In the genomic region with DNA sequence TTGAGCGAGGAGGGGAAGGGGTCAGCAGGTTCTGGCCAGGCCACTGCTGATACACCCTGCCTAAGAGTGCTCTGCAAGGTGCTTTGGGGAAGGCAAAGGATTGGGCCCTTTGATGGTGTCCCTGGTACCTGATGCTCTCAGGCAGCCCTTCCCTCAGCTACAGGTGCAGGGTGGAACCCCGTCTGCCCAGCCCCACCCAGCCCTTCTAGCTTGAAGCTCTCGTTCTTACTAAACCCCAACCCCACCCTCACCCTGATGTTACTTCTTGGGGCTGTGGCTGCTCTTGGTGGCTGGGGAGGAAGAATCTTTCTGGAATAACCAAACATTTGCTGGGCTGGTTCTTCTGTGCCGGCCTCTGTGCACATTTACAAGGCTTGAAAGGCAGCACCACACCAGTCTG, we compare ENCODE assay signal across 11 cellular contexts. TPM values are rescaled to one million over a fixed set of nuclear protein-coding genes. Genes with fewer than 3 reads are reported as not detected.
DNase-seq lines count a peak whose midpoint lies in the region; ATAC-seq, FAIRE-seq and TF ChIP-seq lines count a peak whose summit lies in the region.
"Had no signal": no experiment of that assay in that cellular context is flagged by ENCODE, and none has a peak within 500 bp of the region (broad histone marks: within the 10 kb centered on the region; RNA-seq: fewer than 3 reads in every experiment).

No MANE protein-coding gene starts in this region.

- H3K27me3 ChIP-seq in SU-DHL-6 (ENCODE audit: low read length), result no peaks in the 10 kb centered on the region
- H3K27me3 ChIP-seq in endothelial cell of umbilical vein (ENCODE audit: control insufficient read depth in 2 of 2, insufficient read depth in 2 of 2, low read length in 2 of 2), result no peaks in the 10 kb centered on the region
- H3K27me3 ChIP-seq in psoas muscle (ENCODE audit: insufficient read depth in 3 of 3, low read length in 2 of 3), result no peaks in the 10 kb centered on the region
- H3K27me3 ChIP-seq: brain microvascular endothelial cell had no signal

- H3K27ac ChIP-seq in SU-DHL-6 (ENCODE audit: low read depth, low read length), result peak overlapping the region; percentile 66
- H3K27ac ChIP-seq in endothelial cell of umbilical vein (ENCODE audit: insufficient read depth, low read depth, low read length), result peak overlapping the region; percentile 97
- peak overlapping the region; percentile 74 for H3K27ac ChIP-seq in psoas muscle
- H3K27ac ChIP-seq: SK-N-MC had no signal

- TF ChIP-seq POLR2A in endothelial cell of umbilical vein (IDR thresholded peaks at IDR 0.05; ENCODE audit: low read depth, low read length), result no peak

- TF ChIP-seq CTCF in SU-DHL-6 (IDR thresholded peaks at IDR 0.05; ENCODE audit: insufficient read depth, low read length, poor library complexity, severe bottlenecking) (no peak), endothelial cell of umbilical vein (IDR thresholded peaks at IDR 0.05; ENCODE audit: extremely low read depth in 1 of 2, insufficient read depth in 1 of 2, low read depth in 1 of 2, low read length in 2 of 2) (no peak), psoas muscle (IDR thresholded peaks at IDR 0.05) (no peak)

- H4K20me1 ChIP-seq in SU-DHL-6 (ENCODE audit: low read depth, low read length) (no peaks in the 10 kb centered on the region), endothelial cell of umbilical vein (replicated peaks; ENCODE audit: control insufficient read depth, extremely low read depth, insufficient read depth, low read length) (no peaks in the 10 kb centered on the region)

- H3K36me3 ChIP-seq in SU-DHL-6 (ENCODE audit: low read length), result no peaks in the 10 kb centered on the region
- peaks cover 6 to 22% of the 10 kb centered on the region in 2 experiments for H3K36me3 ChIP-seq in endothelial cell of umbilical vein (ENCODE audit: control insufficient read depth in 2 of 2, extremely low read depth in 1 of 2, insufficient read depth in 2 of 2, low read length in 2 of 2)
- H3K36me3 ChIP-seq in psoas muscle (ENCODE audit: insufficient read depth in 1 of 2, low read depth in 1 of 2), result no peaks in the 10 kb centered on the region

- H2AFZ ChIP-seq in SU-DHL-6 (ENCODE audit: low read depth, low read length, severe bottlenecking), result no peak overlapping the region
- H2AFZ ChIP-seq in endothelial cell of umbilical vein (ENCODE audit: low read depth, low read length), result no peak overlapping the region

- peak overlapping the region; percentile 14; the same call in 1 of the 2 replicates for H3K9ac ChIP-seq in SU-DHL-6 (ENCODE audit: low read length)
- H3K9ac ChIP-seq in endothelial cell of umbilical vein (replicated peaks; ENCODE audit: extremely low read depth, insufficient read depth, low read length), result peak overlapping the region; percentile 30

- no peak overlapping the region for H3K4me3 ChIP-seq in SU-DHL-6 (ENCODE audit: insufficient read depth, low read length, poor library complexity, severe bottlenecking)
- H3K4me3 ChIP-seq in endothelial cell of umbilical vein (replicated peaks in 1 of 3; ENCODE audit: insufficient read depth in 1 of 3, low read depth in 1 of 3, low read length in 3 of 3), result peak overlapping the region in 1 of 3 experiments; percentile 11
- H3K4me3 ChIP-seq in psoas muscle, result peak overlapping the region; percentile 29
- H3K4me3 ChIP-seq: SK-N-MC had no signal

- BruUV-seq in endothelial cell of umbilical vein (replicated peaks; lab: Mats Ljungman, UMichigan), result no TSS peak

- ATAC-seq in psoas muscle, result no peak
- no peak for ATAC-seq in HG02588 (IDR thresholded peaks at IDR 0.05; ENCODE audit: unreplicated experiment)

- intact Hi-C loops in endothelial cell of umbilical vein (cut with micrococcal nuclease) (loop anchor here (2.0 kb wide), 1 partner anchor 56 kb away; the partner anchor contains the start of genes HYAL3 and NAA80), psoas muscle (cut with DNase I) (no loop called here)

- no peaks in the 10 kb centered on the region for H3K9me1 ChIP-seq in endothelial cell of umbilical vein (replicated peaks; ENCODE audit: control insufficient read depth, extremely low read depth, insufficient read depth, low read length)

- no peaks in the 10 kb centered on the region for H3K9me2 ChIP-seq in SU-DHL-6 (replicated peaks; ENCODE audit: insufficient read depth, low read length)

- peak; percentile 11 for DNase-seq in GDM1 (lab: John Stamatoyannopoulos, UW)
- no peak for DNase-seq in endothelial cell of umbilical vein (ENCODE audit: low read depth, low spot score)
- no peak for DNase-seq in psoas muscle
- DNase-seq in RCC 7860 (ENCODE audit: low spot score), result no peak
- no peak for DNase-seq in stimulated activated CD4-positive, alpha-beta T cell treated with anti-CD3 and anti-CD28 coated beads, Interleukin-2, amount 100 ng/mL, for 24 hours
- no peak for DNase-seq in DMS53 (lab: John Stamatoyannopoulos, UW)
- DNase-seq: brain microvascular endothelial cell, MM.1S had no signal

- H3K9me3 ChIP-seq in SU-DHL-6 (ENCODE audit: insufficient read depth, low read length) (no peaks in the 10 kb centered on the region), endothelial cell of umbilical vein (replicated peaks; ENCODE audit: control insufficient read depth, insufficient read depth, low read length) (no peaks in the 10 kb centered on the region), psoas muscle (no peaks in the 10 kb centered on the region)

- CTCF ChIA-PET in endothelial cell of umbilical vein (lab: Charles Lee), result interaction anchor here (0.6 to 5.6 kb wide), 10 partner anchors 9 to 105 kb away, joined by 3 to 54 read pairs (median 4); no protein-coding TSS in a partner anchor

- H3K79me2 ChIP-seq in SU-DHL-6 (ENCODE audit: insufficient read depth, low read length) (peaks cover 77% of the 10 kb centered on the region), endothelial cell of umbilical vein (ENCODE audit: control insufficient read depth, insufficient read depth, low read length) (peaks cover 92% of the 10 kb centered on the region)

- H3K4me1 ChIP-seq in endothelial cell of umbilical vein (ENCODE audit: control insufficient read depth, extremely low read depth, insufficient read depth, low read length) (peaks cover 88% of the 10 kb centered on the region), psoas muscle (peaks cover 43% of the 10 kb centered on the region)

- peaks cover 10% of the 10 kb centered on the region for H3F3A ChIP-seq in SU-DHL-6 (ENCODE audit: insufficient read depth)

- WGBS in psoas muscle, 3 donors, result 61 to 67% (median 67%) methylated on average over 4 of the region's 4 CpGs

- H3K4me2 ChIP-seq in SU-DHL-6 (ENCODE audit: low read depth, low read length, poor library complexity, severe bottlenecking), result peak overlapping the region; percentile 20
- H3K4me2 ChIP-seq in endothelial cell of umbilical vein (ENCODE audit: insufficient read depth, low read length), result peak overlapping the region; percentile 47

- POLR2A ChIA-PET in endothelial cell of umbilical vein (lab: Charles Lee), result interaction anchor here (1.3 to 1.5 kb wide), 2 partner anchors 9 to 18 kb away, joined by 4 to 11 read pairs; no protein-coding TSS in a partner anchor

- FAIRE-seq in endothelial cell of umbilical vein (lab: Jason Lieb, UNC) (peak; percentile 12), RCC 7860 (lab: Jason Lieb, UNC) (no peak)

- dilution Hi-C loops in endothelial cell of umbilical vein (cut with MboI; ENCODE audit: extremely low pct_ligation_motif_present, low sequenced_read_pairs), result loop anchor here (5.0 kb wide), 1 partner anchor 60 kb away; no protein-coding TSS in a partner anchor

RNA-seq across cellular contexts. Expression of gene GNAI2, which starts 6.4 kb away (rescaled TPM):
- total RNA-seq in endothelial cell of umbilical vein (767 and 773 TPM in 2 replicates), psoas muscle (10 to 100 TPM; 55.5 to 93.9 (median 74.8) TPM)
- polyA plus RNA-seq in endothelial cell of umbilical vein (1,875 and 2,290 TPM in 2 replicates), psoas muscle (10 to 100 TPM; 39.4 to 57.6 (median 50.7) TPM)
- polyA plus RNA-seq in endothelial cell of umbilical vein (2011; cell fraction: cytosol; rRNA removed), result 1,268 and 1,476 TPM in 2 replicates
- polyA plus RNA-seq in endothelial cell of umbilical vein (2011; cell fraction: nucleus; rRNA removed), result 620 and 630 TPM in 2 replicates
- 588 and 714 TPM in 2 replicates for polyA plus RNA-seq in endothelial cell of umbilical vein (2012)
- 1,411 and 1,486 TPM in 2 replicates for polyA minus RNA-seq in endothelial cell of umbilical vein
- 67.6 TPM for polyA minus RNA-seq in endothelial cell of umbilical vein (2011; cell fraction: cytosol; rRNA and poly(A)+ RNA removed)
- 157 and 164 TPM in 2 replicates for polyA minus RNA-seq in endothelial cell of umbilical vein (2011; cell fraction: nucleus; rRNA and poly(A)+ RNA removed)

RNA-seq across cellular contexts. Expression of gene SEMA3B, which starts 26.6 kb away (rescaled TPM):
- total RNA-seq in endothelial cell of umbilical vein, result 0.97 and 1.5 TPM in 2 replicates
- polyA plus RNA-seq in endothelial cell of umbilical vein, result 1.2 and 1.4 TPM in 2 replicates
- 0.35 and 0.69 TPM in 2 replicates for polyA plus RNA-seq in endothelial cell of umbilical vein (2011; cell fraction: cytosol; rRNA removed)
- 8.0 and 8.3 TPM in 2 replicates for polyA plus RNA-seq in endothelial cell of umbilical vein (2011; cell fraction: nucleus; rRNA removed)
- polyA plus RNA-seq in endothelial cell of umbilical vein (2012), result 0.68 and 0.94 TPM in 2 replicates
- 0.66 and 1.4 TPM in 2 replicates for polyA minus RNA-seq in endothelial cell of umbilical vein
- polyA minus RNA-seq in endothelial cell of umbilical vein (2011; cell fraction: cytosol; rRNA and poly(A)+ RNA removed), result 58.9 TPM
- polyA minus RNA-seq in endothelial cell of umbilical vein (2011; cell fraction: nucleus; rRNA and poly(A)+ RNA removed), result 2.1 and 3.9 TPM in 2 replicates
- total RNA-seq in psoas muscle, result 1 to 10 TPM; 3.1 to 6.8 (median 4.3) TPM
- 1 to 10 TPM; 2.1 to 3.4 (median 2.2) TPM for polyA plus RNA-seq in psoas muscle

RNA-seq across cellular contexts. Expression of gene LSMEM2, which starts 36.5 kb away (rescaled TPM):
- total RNA-seq in endothelial cell of umbilical vein (not detected in 2 replicates), psoas muscle (10 to 100 TPM in 1 of 4 donors, 1 to 10 TPM in 2, under 1 TPM in 1; 0.84 to 13.1 (median 1.1) TPM)
- polyA plus RNA-seq in endothelial cell of umbilical vein (not detected in 2 replicates), psoas muscle (1 to 10 TPM in 1 of 3 donors, under 1 TPM in 2; 0.61 to 1.6 (median 0.66) TPM)
- not detected in 2 replicates for polyA plus RNA-seq in endothelial cell of umbilical vein (2011; cell fraction: cytosol; rRNA removed)
- not detected in 2 replicates for polyA plus RNA-seq in endothelial cell of umbilical vein (2011; cell fraction: nucleus; rRNA removed)
- not detected in 2 replicates for polyA plus RNA-seq in endothelial cell of umbilical vein (2012)
- not detected in 2 replicates for polyA minus RNA-seq in endothelial cell of umbilical vein
- polyA minus RNA-seq in endothelial cell of umbilical vein (2011; cell fraction: cytosol; rRNA and poly(A)+ RNA removed), result not detected
- not detected in 2 replicates for polyA minus RNA-seq in endothelial cell of umbilical vein (2011; cell fraction: nucleus; rRNA and poly(A)+ RNA removed)

RNA-seq across cellular contexts. Expression of gene SLC38A3, which starts 37.3 kb away (rescaled TPM):
- total RNA-seq in endothelial cell of umbilical vein (0.60 and 0.65 TPM in 2 replicates), psoas muscle (10 to 100 TPM in 1 of 4 donors, 1 to 10 TPM in 3; 1.7 to 12.7 (median 5.4) TPM)
- polyA plus RNA-seq in endothelial cell of umbilical vein (0.94 and 1.1 TPM in 2 replicates), psoas muscle (1 to 10 TPM in 2 of 3 donors, under 1 TPM in 1; 0.12 to 4.5 (median 1.3) TPM)
- 0.21 and 0.23 TPM in 2 replicates for polyA plus RNA-seq in endothelial cell of umbilical vein (2011; cell fraction: cytosol; rRNA removed)
- polyA plus RNA-seq in endothelial cell of umbilical vein (2011; cell fraction: nucleus; rRNA removed), result 1.0 and 1.2 TPM in 2 replicates
- polyA plus RNA-seq in endothelial cell of umbilical vein (2012), result 0.24 TPM in 1 of 2 replicates, not detected in the other
- polyA minus RNA-seq in endothelial cell of umbilical vein, result not detected in 2 replicates
- polyA minus RNA-seq in endothelial cell of umbilical vein (2011; cell fraction: cytosol; rRNA and poly(A)+ RNA removed), result not detected
- polyA minus RNA-seq in endothelial cell of umbilical vein (2011; cell fraction: nucleus; rRNA and poly(A)+ RNA removed), result 0.72 and 0.77 TPM in 2 replicates

RNA-seq across cellular contexts. Expression of gene IFRD2, which starts 49.9 kb away (rescaled TPM):
- 109 and 111 TPM in 2 replicates for total RNA-seq in endothelial cell of umbilical vein
- 99.4 and 101 TPM in 2 replicates for polyA plus RNA-seq in endothelial cell of umbilical vein
- 73.1 and 74.5 TPM in 2 replicates for polyA plus RNA-seq in endothelial cell of umbilical vein (2011; cell fraction: cytosol; rRNA removed)
- 207 and 228 TPM in 2 replicates for polyA plus RNA-seq in endothelial cell of umbilical vein (2011; cell fraction: nucleus; rRNA removed)
- 66.3 and 90.3 TPM in 2 replicates for polyA plus RNA-seq in endothelial cell of umbilical vein (2012)
- 43.0 and 57.1 TPM in 2 replicates for polyA minus RNA-seq in endothelial cell of umbilical vein
- polyA minus RNA-seq in endothelial cell of umbilical vein (2011; cell fraction: cytosol; rRNA and poly(A)+ RNA removed), result 96.3 TPM
- polyA minus RNA-seq in endothelial cell of umbilical vein (2011; cell fraction: nucleus; rRNA and poly(A)+ RNA removed), result 40.2 and 42.9 TPM in 2 replicates
- total RNA-seq in psoas muscle, result 100 to 1,000 TPM in 3 of 4 donors, 10 to 100 TPM in 1; 77.2 to 145 (median 119) TPM
- 100 to 1,000 TPM; 129 to 175 (median 151) TPM for polyA plus RNA-seq in psoas muscle
